Comparison of ENCODE assay signal across 8 cellular contexts in genomic region chr16:24036614-24037013, GRCh38.
DNase-seq lines count a peak whose midpoint lies in the region; ATAC-seq and TF ChIP-seq lines count a peak whose summit lies in the region.

No MANE protein-coding gene starts in this region.

- H3K36me3 Mint-ChIP-seq in CD14-positive monocyte (peaks cover 71 to 89% of the 10 kb centered on the region in 2 donors), progenitor cell of endocrine pancreas (ENCODE audit: insufficient read depth) (no peaks in the 10 kb centered on the region)
- peaks cover 23% of the 10 kb centered on the region for H3K36me3 Mint-ChIP-seq in activated T-helper 2 cell treated with anti-CD3 and anti-CD28 coated beads, Interferon-gamma antibody, Interleukin-2, Interleukin-4, amounts not matched to agents 10 μg/mL and 5 μg/mL and 100 μg/mL, durations not matched to agents 14 hours and 24 hours and 36 hours (ENCODE audit: low read depth)

- H3K36me3 ChIP-seq in GM23248 (ENCODE audit: low read depth) (no peaks in the 10 kb centered on the region), OCI-LY1 (ENCODE audit: insufficient read depth, low read length) (no peaks in the 10 kb centered on the region), gastroesophageal sphincter (no peaks in the 10 kb centered on the region)

- no peak overlapping the region for H3K27ac ChIP-seq in GM23248
- H3K27ac ChIP-seq in OCI-LY1 (ENCODE audit: low read depth, low read length, poor library complexity, severe bottlenecking) = no peak overlapping the region
- H3K27ac ChIP-seq in gastroesophageal sphincter = no peak overlapping the region

- no peak for ATAC-seq in gastroesophageal sphincter
- ATAC-seq in activated CD4-positive, CD25-positive, alpha-beta regulatory T cell treated with anti-CD3 and anti-CD28 coated beads, Interleukin-2, amount 50 U/mL, for 24 hours = no peak
- no peak for ATAC-seq in HG02938 (IDR thresholded peaks at IDR 0.05; ENCODE audit: unreplicated experiment)

- H2AFZ ChIP-seq in GM23248 (no peak overlapping the region), OCI-LY1 (ENCODE audit: low read length) (no peak overlapping the region)

- H4K20me1 ChIP-seq in GM23248 (ENCODE audit: insufficient read depth) = no peaks in the 10 kb centered on the region
- H4K20me1 ChIP-seq in OCI-LY1 (ENCODE audit: insufficient read depth, low read length) = no peaks in the 10 kb centered on the region

- H3K27me3 ChIP-seq in GM23248 (replicated peaks; ENCODE audit: insufficient read depth) (no peaks in the 10 kb centered on the region), OCI-LY1 (ENCODE audit: insufficient read depth, low read length) (no peaks in the 10 kb centered on the region), gastroesophageal sphincter (peaks cover 53% of the 10 kb centered on the region)

- peak overlapping the region in 2 of 7 donors; percentile 13 to 22 for H3K27ac Mint-ChIP-seq in CD14-positive monocyte
- peak overlapping the region; percentile 7 for H3K27ac Mint-ChIP-seq in activated T-helper 2 cell treated with anti-CD3 and anti-CD28 coated beads, Interferon-gamma antibody, Interleukin-2, Interleukin-4, amounts not matched to agents 10 μg/mL and 5 μg/mL and 100 μg/mL, durations not matched to agents 14 hours and 24 hours and 36 hours
- H3K27ac Mint-ChIP-seq in progenitor cell of endocrine pancreas = no peak overlapping the region

- H3K27me3 Mint-ChIP-seq in CD14-positive monocyte (ENCODE audit: low read depth in 3 of 3) (peaks cover 0 to 2% (median 1%) of the 10 kb centered on the region in 3 donors), progenitor cell of endocrine pancreas (peaks cover 35% of the 10 kb centered on the region)
- H3K27me3 Mint-ChIP-seq in activated T-helper 2 cell treated with anti-CD3 and anti-CD28 coated beads, Interferon-gamma antibody, Interleukin-2, Interleukin-4, amounts not matched to agents 10 μg/mL and 5 μg/mL and 100 μg/mL, durations not matched to agents 14 hours and 24 hours and 36 hours (ENCODE audit: low read depth) = no peaks in the 10 kb centered on the region

- in situ Hi-C loops in GM23248 (cut with MboI) = no loop called here

- H3K4me1 ChIP-seq in GM23248 (ENCODE audit: insufficient read depth) = no peaks in the 10 kb centered on the region
- peaks cover 7% of the 10 kb centered on the region for H3K4me1 ChIP-seq in OCI-LY1 (ENCODE audit: insufficient read depth, low read length, severe bottlenecking)
- peaks cover 0 to 4% (median 0%) of the 10 kb centered on the region in 3 donors for H3K4me1 ChIP-seq in gastroesophageal sphincter

- H3K9ac ChIP-seq in GM23248 = no peak overlapping the region
- H3K9ac ChIP-seq in OCI-LY1 (ENCODE audit: low read length) = no peak overlapping the region

- DNase-seq in CD14-positive monocyte (ENCODE audit: low spot score) = no peak
- peak; percentile 70 for DNase-seq in GM23248
- DNase-seq in activated T-helper 2 cell treated with anti-CD3 and anti-CD28 coated beads, Interferon-gamma antibody, Interleukin-2, Interleukin-4, amounts not matched to agents 10 μg/mL and 5 μg/mL and 100 μg/mL, durations not matched to agents 14 hours and 24 hours and 36 hours (ENCODE audit: low spot score) = no peak
- DNase-seq in progenitor cell of endocrine pancreas (ENCODE audit: low spot score, unreplicated experiment) = peak; percentile 31

- peaks cover 30% of the 10 kb centered on the region for H3K4me1 Mint-ChIP-seq in CD14-positive monocyte
- peaks cover 25% of the 10 kb centered on the region for H3K4me1 Mint-ChIP-seq in activated T-helper 2 cell treated with anti-CD3 and anti-CD28 coated beads, Interferon-gamma antibody, Interleukin-2, Interleukin-4, amounts not matched to agents 10 μg/mL and 5 μg/mL and 100 μg/mL, durations not matched to agents 14 hours and 24 hours and 36 hours (ENCODE audit: low read depth)
- H3K4me1 Mint-ChIP-seq in progenitor cell of endocrine pancreas (ENCODE audit: low read depth) = no peaks in the 10 kb centered on the region

- no peak for TF ChIP-seq EP300 in gastroesophageal sphincter (IDR thresholded peaks at IDR 0.05)

- H3K4me3 Mint-ChIP-seq in CD14-positive monocyte = no peak overlapping the region
- H3K4me3 Mint-ChIP-seq in activated T-helper 2 cell treated with anti-CD3 and anti-CD28 coated beads, Interferon-gamma antibody, Interleukin-2, Interleukin-4, amounts not matched to agents 10 μg/mL and 5 μg/mL and 100 μg/mL, durations not matched to agents 14 hours and 24 hours and 36 hours (ENCODE audit: low read depth) = no peak overlapping the region
- H3K4me3 Mint-ChIP-seq in progenitor cell of endocrine pancreas (ENCODE audit: low read depth) = no peak overlapping the region

- no peaks in the 10 kb centered on the region for H3K9me3 ChIP-seq in GM23248 (ENCODE audit: low read depth)
- H3K9me3 ChIP-seq in OCI-LY1 (ENCODE audit: low read length) = no peaks in the 10 kb centered on the region
- no peaks in the 10 kb centered on the region for H3K9me3 ChIP-seq in gastroesophageal sphincter

- H3F3A ChIP-seq in GM23248 (ENCODE audit: insufficient read depth) (no peaks in the 10 kb centered on the region), OCI-LY1 (ENCODE audit: insufficient read depth, low read length) (no peaks in the 10 kb centered on the region)

- WGBS in GM23248 (ENCODE audit: low coverage in 1 of 2, low lambda C conversion rate in 2 of 2, missing lambda C conversion rate in 2 of 2), 2 experiments = 3% methylated on average over 8 of the region's 8 CpGs
- 3 to 9% methylated on average over 8 of the region's 8 CpGs for WGBS in gastroesophageal sphincter (ENCODE audit: low coverage in 1 of 2), 2 donors

- H3K4me3 ChIP-seq in GM23248 (no peak overlapping the region), OCI-LY1 (ENCODE audit: low read depth, low read length, poor library complexity, severe bottlenecking) (no peak overlapping the region), gastroesophageal sphincter (no peak overlapping the region)

- H3K9me3 Mint-ChIP-seq in CD14-positive monocyte = peaks cover 0 to 1% (median 0%) of the 10 kb centered on the region in 7 donors
- no peaks in the 10 kb centered on the region for H3K9me3 Mint-ChIP-seq in activated T-helper 2 cell treated with anti-CD3 and anti-CD28 coated beads, Interferon-gamma antibody, Interleukin-2, Interleukin-4, amounts not matched to agents 10 μg/mL and 5 μg/mL and 100 μg/mL, durations not matched to agents 14 hours and 24 hours and 36 hours
- H3K9me3 Mint-ChIP-seq in progenitor cell of endocrine pancreas (ENCODE audit: low read depth) = no peaks in the 10 kb centered on the region

- no peak for TF ChIP-seq POLR2A in gastroesophageal sphincter (IDR thresholded peaks at IDR 0.05)

- no peaks in the 10 kb centered on the region for H3K79me2 ChIP-seq in GM23248 (ENCODE audit: insufficient read depth)
- H3K79me2 ChIP-seq in OCI-LY1 (ENCODE audit: insufficient read depth, low read length) = no peaks in the 10 kb centered on the region

- TF ChIP-seq CTCF in CD14-positive monocyte (IDR thresholded peaks at IDR 0.05) = peak; percentile 79
- TF ChIP-seq CTCF in OCI-LY1 (IDR thresholded peaks at IDR 0.05; ENCODE audit: low read length) = peak; percentile 74
- TF ChIP-seq CTCF in gastroesophageal sphincter (IDR thresholded peaks at IDR 0.05) = peak in 3 of 4 experiments; percentile 61 to 68 (median 65)
- TF ChIP-seq CTCF in progenitor cell of endocrine pancreas (IDR thresholded peaks at IDR 0.05; ENCODE audit: unreplicated experiment) = peak; percentile 77

- intact Hi-C loops in CD14-positive monocyte (cut with micrococcal nuclease) = loop anchor here (1.0 to 10.0 kb wide), 4 partner anchors 233 to 302 kb away; no protein-coding TSS in a partner anchor
- intact Hi-C loops in activated T-helper 2 cell treated with anti-CD3 and anti-CD28 coated beads, Interferon-gamma antibody, Interleukin-2, Interleukin-4, amounts not matched to agents 10 μg/mL and 5 μg/mL and 100 μg/mL, durations not matched to agents 14 hours and 24 hours and 36 hours (cut with micrococcal nuclease) = loop anchor here (1.0 to 10.0 kb wide), 2 partner anchors 235 to 302 kb away; no protein-coding TSS in a partner anchor

- no peaks in the 10 kb centered on the region for H3K9me2 ChIP-seq in GM23248 (ENCODE audit: insufficient read depth)
- H3K9me2 ChIP-seq in OCI-LY1 (ENCODE audit: low read depth, low read length) = no peaks in the 10 kb centered on the region

- H3K4me2 ChIP-seq in GM23248 (ENCODE audit: unreplicated experiment) (no peak overlapping the region), OCI-LY1 (ENCODE audit: low read length) (no peak overlapping the region)

Comparison
In these comparisons a context has a peak if more than half of its experiments do, and no peak if none do; other contexts are left out.
1. DNase-seq: peak in GM23248 (single experiment) and progenitor cell of endocrine pancreas (single experiment); none in CD14-positive monocyte (single experiment) and activated T-helper 2 cell treated with anti-CD3 and anti-CD28 coated beads, Interferon-gamma antibody, Interleukin-2, Interleukin-4, amounts not matched to agents 10 μg/mL and 5 μg/mL and 100 μg/mL, durations not matched to agents 14 hours and 24 hours and 36 hours (single experiment).
2. Peak in every context shown above with its lines, with median percentiles within 50 percentile points of each other: CTCF ChIP-seq.